Comparison of ENCODE assay signal across 8 cellular contexts in genomic region chr2:54709341-54709809, GRCh38. TPM values are rescaled to one million over a fixed set of nuclear protein-coding genes. Genes with fewer than 3 reads are reported as not detected.
A peak's percentile ranks its signal among the peaks of the same experiment; 100 is the strongest.
DNase-seq lines count a peak whose midpoint lies in the region; ATAC-seq and TF ChIP-seq lines count a peak whose summit lies in the region.

No MANE protein-coding gene starts in this region.

- no peaks in the 10 kb centered on the region for H3K9me3 Mint-ChIP-seq in naive B cell

- H3K27me3 ChIP-seq in HUES64 (ENCODE audit: insufficient read depth, low read length): no peaks in the 10 kb centered on the region
- H3K27me3 ChIP-seq in dorsolateral prefrontal cortex: no peaks in the 10 kb centered on the region

- intact Hi-C loops in dorsolateral prefrontal cortex (cut with DNase I): loop anchor here (5.0 to 10.0 kb wide), 4 partner anchors 52 to 597 kb away; partner anchors contain the start of gene ACYP2 (in 1 of the 2)
- intact Hi-C loops in posterior cingulate gyrus (cut with DNase I): loop anchor here (10.0 kb wide), 1 partner anchor 545 kb away; no protein-coding TSS in a partner anchor

- H3K27ac ChIP-seq in HUES64 (ENCODE audit: low read depth, low read length) (no peak overlapping the region), dorsolateral prefrontal cortex (peak overlapping the region in 9 of 59 donors; percentile 5 to 78 (median 36))

- DNase-seq in Ammon's horn (ENCODE audit: low spot score) (peak; percentile 9), dorsolateral prefrontal cortex (peak in 1 of 10 donors; percentile 8), naive B cell (no peak), posterior cingulate gyrus (no peak)
- DNase-seq in stimulated activated CD4-positive, alpha-beta T cell treated with anti-CD3 and anti-CD28 coated beads, Interleukin-2, amount 100 ng/mL, for 24 hours: no peak

- peak overlapping the region; percentile 37; the same call in 1 of the 2 replicates for H3K9ac ChIP-seq in HUES64 (ENCODE audit: low read depth, low read length)

- 95% methylated on average over 18 of the region's 18 CpGs for WGBS in HUES64

- peak; percentile 48 to 53 for ATAC-seq in naive B cell (ENCODE audit: low read depth in 2 of 2)
- ATAC-seq in GM19467 (IDR thresholded peaks at IDR 0.05; ENCODE audit: unreplicated experiment): no peak
- ATAC-seq in GM21723 (IDR thresholded peaks at IDR 0.05; ENCODE audit: unreplicated experiment): no peak

- peak overlapping the region; percentile 56 to 87 (median 80) for H3K4me3 Mint-ChIP-seq in naive B cell

- no peak overlapping the region for H3K27ac Mint-ChIP-seq in naive B cell

- H3K4me1 Mint-ChIP-seq in naive B cell: peaks cover 0 to 10% (median 0%) of the 10 kb centered on the region in 3 donors

- H3K9me3 ChIP-seq in HUES64 (ENCODE audit: insufficient read depth, low read depth, low read length): no peaks in the 10 kb centered on the region

- H3K36me3 Mint-ChIP-seq in naive B cell: no peaks in the 10 kb centered on the region

- TF ChIP-seq CTCF in dorsolateral prefrontal cortex (IDR thresholded peaks at IDR 0.05 in 54 of 56, conservative IDR thresholded peaks at IDR 0.05 in 2 of 56; ENCODE audit: low read depth in 1 of 56, partially characterized antibody in 56 of 56): no peak

- H3K27me3 Mint-ChIP-seq in naive B cell: peaks cover 10 to 21% (median 12%) of the 10 kb centered on the region in 3 donors

- H3K36me3 ChIP-seq in HUES64 (ENCODE audit: insufficient read depth, low read length): no peaks in the 10 kb centered on the region

- peak overlapping the region; percentile 44 for H3K4me3 ChIP-seq in HUES64 (ENCODE audit: low read length)
- H3K4me3 ChIP-seq in dorsolateral prefrontal cortex: peak overlapping the region in 58 of 59 donors; percentile 16 to 74 (median 56)

- H3K4me1 ChIP-seq in HUES64 (ENCODE audit: insufficient read depth, low read length): no peaks in the 10 kb centered on the region

RNA-seq across cellular contexts. Expression of gene EML6, which starts 14.1 kb away (rescaled TPM):
- polyA plus RNA-seq in HUES64 (2013, experiment 1 of 2): 0.30 TPM
- 1.2 TPM for polyA plus RNA-seq in HUES64 (2013, experiment 2 of 2)
- 10 to 100 TPM; 19.0 to 50.3 (median 33.2) TPM for total RNA-seq in dorsolateral prefrontal cortex
- under 1 TPM in 5 of 6 donors, not detected in 1; 0.04 to 0.56 (median 0.18) TPM for polyA plus RNA-seq in naive B cell (ENCODE audit: low read depth in 6 of 6)

Comparison
In these comparisons a context has a peak if more than half of its experiments do, and no peak if none do; other contexts are left out.
1. ATAC-seq: peak in naive B cell (2 of 2); none in GM19467 (single experiment) and GM21723 (single experiment).